In genomic region chr17:58028591-58028990, GRCh38 we compare ENCODE assay signal across 1 cellular context.
TF ChIP-seq lines count a peak whose summit lies in the region.

No MANE protein-coding gene starts in this region.

TF ChIP-seq in HCT116, 20 proteins besides CTCF, POLR2A, EP300 and RAD21 (continued from another document):
- no peak for TF ChIP-seq REST (IDR thresholded peaks at IDR 0.05; ENCODE audit: low read depth)
- no peak for TF ChIP-seq SRF (IDR thresholded peaks at IDR 0.05; ENCODE audit: low read depth)
- TF ChIP-seq POLR2AphosphoS5 (IDR thresholded peaks at IDR 0.05; ENCODE audit: low read depth, low read length) = no peak
- no peak for TF ChIP-seq JUND (IDR thresholded peaks at IDR 0.05)
- TF ChIP-seq EZH2phosphoT487 (IDR thresholded peaks at IDR 0.05; ENCODE audit: borderline replicate concordance) = no peak
- TF ChIP-seq ZNF274 (IDR thresholded peaks at IDR 0.05; ENCODE audit: low read depth, low read length) = no peak
- TF ChIP-seq SP1 (IDR thresholded peaks at IDR 0.05; ENCODE audit: low read depth) = no peak
- no peak for TF ChIP-seq ELF1 (IDR thresholded peaks at IDR 0.05; ENCODE audit: borderline replicate concordance, low read depth)
- TF ChIP-seq, protein P1, sequence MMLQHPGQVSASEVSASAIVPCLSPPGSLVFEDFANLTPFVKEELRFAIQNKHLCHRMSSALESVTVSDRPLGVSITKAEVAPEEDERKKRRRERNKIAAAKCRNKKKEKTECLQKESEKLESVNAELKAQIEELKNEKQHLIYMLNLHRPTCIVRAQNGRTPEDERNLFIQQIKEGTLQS (IDR thresholded peaks at IDR 0.05) = no peak
- TF ChIP-seq YY1 (IDR thresholded peaks at IDR 0.05; ENCODE audit: extremely low read depth, insufficient replicate concordance, low read depth, low read length) = no peak
- TF ChIP-seq TCF7L2 (IDR thresholded peaks at IDR 0.05; ENCODE audit: borderline replicate concordance, extremely low read depth, insufficient read depth, insufficient read length) = no peak
TF ChIP-seq in HCT116: peak in this region for 0.
